In genomic region chr7:66591058-66591800, GRCh38 we compare ENCODE assay signal across 8 cellular contexts. TPM values are rescaled to one million over a fixed set of nuclear protein-coding genes. Genes with fewer than 3 reads are reported as not detected.
DNase-seq lines count a peak whose midpoint lies in the region; ATAC-seq and TF ChIP-seq lines count a peak whose summit lies in the region.
"Not testable (repeated sequence)": the region's sequence is repeated elsewhere in the genome, so short reads cannot be mapped to it uniquely, and the experiment has no call there.

No MANE protein-coding gene starts in this region.

- ATAC-seq in GM23338 (peak; percentile 33), IMR-90 (ENCODE audit: low read depth) (peak; percentile 24)

- H2AK9ac ChIP-seq in IMR-90 (replicated peaks; ENCODE audit: low read depth, low read length, poor library complexity): peak overlapping the region; percentile 97

- H3K27me3 Mint-ChIP-seq in CD8-positive, alpha-beta memory T cell; nephron progenitor cell (ENCODE audit: low read depth, poor library complexity): not testable (repeated sequence)
- H3K27me3 Mint-ChIP-seq in GM23338 (ENCODE audit: insufficient read depth, low read depth, poor library complexity): peaks cover 18% of the 10 kb centered on the region

- peaks cover 64% of the 10 kb centered on the region for H3K79me2 ChIP-seq in GM23338 (replicated peaks; ENCODE audit: insufficient read depth)
- peaks cover 60% of the 10 kb centered on the region for H3K79me2 ChIP-seq in mammary epithelial cell (ENCODE audit: insufficient read depth, low read length)

- 5% methylated on average over 19 of the region's 35 CpGs; no CpG with 5 or more reads in 1 of the 2 experiments for WGBS in IMR-90 (ENCODE audit: extremely low coverage in 2 of 2, insufficient read length in 1 of 2), 2 experiments
- 0% methylated on average over 17 of the region's 35 CpGs for WGBS in mammary epithelial cell (ENCODE audit: low coverage, missing lambda C conversion rate)

- peak overlapping the region; percentile 89 for H2BK5ac ChIP-seq in IMR-90 (ENCODE audit: low read depth, low read length, poor library complexity, severe bottlenecking)

- peak overlapping the region; percentile 88 for H3K14ac ChIP-seq in IMR-90 (replicated peaks; ENCODE audit: low read depth, low read length)

- intact Hi-C loops in IMR-90 (cut with micrococcal nuclease): not testable (repeated sequence)
- intact Hi-C loops in mammary epithelial cell (cut with micrococcal nuclease): loop anchor here (5.0 kb wide), 1 partner anchor 331 kb away; the partner anchor contains the start of gene TMEM248

- peak overlapping the region; percentile 89 for H3K9ac ChIP-seq in IMR-90 (ENCODE audit: low read depth, low read length)
- H3K9ac ChIP-seq in mammary epithelial cell (ENCODE audit: insufficient read depth, low read length): peak overlapping the region; percentile 96

- H3K4me2 ChIP-seq in GM23338: peak overlapping the region; percentile 96
- H3K4me2 ChIP-seq in IMR-90 (ENCODE audit: low read depth, low read length): peak overlapping the region; percentile 80
- peak overlapping the region; percentile 56 for H3K4me2 ChIP-seq in mammary epithelial cell (ENCODE audit: insufficient read depth, low read depth, low read length)

- TF ChIP-seq CTCF in GM23338 (conservative IDR thresholded peaks at IDR 0.05; ENCODE audit: low read depth in 2 of 2); IMR-90 (conservative IDR thresholded peaks at IDR 0.05; ENCODE audit: low read depth, low read length); WERI-Rb-1 (IDR thresholded peaks at IDR 0.05; ENCODE audit: low read depth, low read length); mammary epithelial cell (conservative IDR thresholded peaks at IDR 0.05 in 1 of 2, IDR thresholded peaks at IDR 0.05 in 1 of 2; ENCODE audit: extremely low read depth in 1 of 2, insufficient read depth in 1 of 2, low read depth in 1 of 2, low read length in 2 of 2); right atrium auricular region (IDR thresholded peaks at IDR 0.05); nephron progenitor cell (IDR thresholded peaks at IDR 0.05): not testable (repeated sequence)

- peaks cover 23% of the 10 kb centered on the region for H3K9me1 ChIP-seq in IMR-90 (ENCODE audit: insufficient read depth, low read length)

- H3K4ac ChIP-seq in IMR-90 (ENCODE audit: low read depth, low read length): peak overlapping the region; percentile 66

- H3K79me1 ChIP-seq in IMR-90 (ENCODE audit: low read depth in 1 of 2, low read length in 2 of 2): peaks cover 0 to 39% of the 10 kb centered on the region in 2 experiments; a peak in 3 of 4 replicates

- peak overlapping the region; percentile 85 for H2AK5ac ChIP-seq in IMR-90 (ENCODE audit: low read depth, low read length)

- TF ChIP-seq POLR2A in IMR-90 (IDR thresholded peaks at IDR 0.05; ENCODE audit: low read depth, low read length): peak; percentile 70

- not testable (repeated sequence) for H3K9me3 Mint-ChIP-seq in CD8-positive, alpha-beta memory T cell
- H3K9me3 Mint-ChIP-seq in GM23338 (peaks cover 39% of the 10 kb centered on the region), nephron progenitor cell (peaks cover 27% of the 10 kb centered on the region)

- not testable (repeated sequence) for H2BK120ac ChIP-seq in IMR-90 (ENCODE audit: low read depth, low read length)

- H3K9me3 ChIP-seq in CD8-positive, alpha-beta memory T cell (ENCODE audit: low read length); IMR-90 (ENCODE audit: control insufficient read depth, insufficient read depth, low read length); WERI-Rb-1 (ENCODE audit: severe bottlenecking); mammary epithelial cell (replicated peaks; ENCODE audit: insufficient read depth, low read length); right atrium auricular region: not testable (repeated sequence)

- peak overlapping the region; percentile 95 to 100 (median 97) for H3K4me3 Mint-ChIP-seq in CD8-positive, alpha-beta memory T cell
- H3K4me3 Mint-ChIP-seq in GM23338 (peak overlapping the region; percentile 92), nephron progenitor cell (peak overlapping the region; percentile 92)

- not testable (repeated sequence) for TF ChIP-seq RAD21 in IMR-90 (IDR thresholded peaks at IDR 0.05; ENCODE audit: low read length)

- peaks cover 18% of the 10 kb centered on the region for H3K4me1 ChIP-seq in CD8-positive, alpha-beta memory T cell (ENCODE audit: insufficient read depth, low read length)
- H3K4me1 ChIP-seq in GM23338 (ENCODE audit: insufficient read depth) (peaks cover 12% of the 10 kb centered on the region), mammary epithelial cell (ENCODE audit: insufficient read depth, low read length) (peaks cover 16% of the 10 kb centered on the region), right atrium auricular region (peaks cover 0 to 15% of the 10 kb centered on the region in 2 donors)
- not testable (repeated sequence) for H3K4me1 ChIP-seq in IMR-90 (ENCODE audit: control insufficient read depth, insufficient read depth, low read length)

- peak overlapping the region; percentile 25 for H4K5ac ChIP-seq in IMR-90 (ENCODE audit: low read depth, low read length)

- peak overlapping the region; percentile 71 for H4K91ac ChIP-seq in IMR-90 (ENCODE audit: insufficient read depth, low read depth, low read length)

- H2BK15ac ChIP-seq in IMR-90 (ENCODE audit: low read depth, low read length): not testable (repeated sequence)

- peak overlapping the region; percentile 66 for H3K4me3 ChIP-seq in CD8-positive, alpha-beta memory T cell (ENCODE audit: low read length)
- H3K4me3 ChIP-seq in GM23338 (peak overlapping the region; percentile 98), IMR-90 (ENCODE audit: insufficient read depth, low read depth, low read length) (peak overlapping the region; percentile 76), WERI-Rb-1 (ENCODE audit: low read depth, low read length) (peak overlapping the region; percentile 97), mammary epithelial cell (replicated peaks in 1 of 3; ENCODE audit: insufficient read depth in 1 of 3, low read depth in 2 of 3, low read length in 3 of 3) (peak overlapping the region; percentile 71 to 96 (median 94)), right atrium auricular region (peak overlapping the region; percentile 87 to 94)

- in situ Hi-C loops in IMR-90 (cut with MboI; ENCODE audit: low sequenced_read_pairs); mammary epithelial cell (cut with MboI; ENCODE audit: low sequenced_read_pairs in 2 of 2): not testable (repeated sequence)

- POLR2A ChIA-PET in CD8-positive, alpha-beta memory T cell (lab: Charles Lee): interaction anchor here (1.0 kb wide), 1 partner anchor 63 kb away, joined by 4 read pairs; no protein-coding TSS in a partner anchor
- POLR2A ChIA-PET in IMR-90 (lab: Charles Lee; ENCODE audit: unreplicated experiment): not testable (repeated sequence)

- peak overlapping the region in 1 of 2 experiments; percentile 61; a peak in 1 of 4 replicates for H4K8ac ChIP-seq in IMR-90 (ENCODE audit: low read depth in 2 of 2, low read length in 2 of 2)

- DNase-seq in CD8-positive, alpha-beta memory T cell: peak in 4 of 5 donors; percentile 2 to 49 (median 14)
- peak; percentile 13 for DNase-seq in GM23338 (ENCODE audit: low spot score)
- DNase-seq in IMR-90; right atrium auricular region (ENCODE audit: low spot score); nephron progenitor cell: not testable (repeated sequence)
- peak; percentile 17 for DNase-seq in WERI-Rb-1
- DNase-seq in mammary epithelial cell: peak; percentile 11
- peak; percentile 11 for DNase-seq in stromal cell of bone marrow (ENCODE audit: low read depth)

- not testable (repeated sequence) for H3K9me2 ChIP-seq in GM23338 (ENCODE audit: insufficient read depth)

- H3K56ac ChIP-seq in IMR-90 (ENCODE audit: extremely low read depth, insufficient read depth, low read length): peak overlapping the region; percentile 68

- dilution Hi-C loops in IMR-90 (cut with HindIII; ENCODE audit: low sequenced_read_pairs, unreplicated experiment); mammary epithelial cell (cut with HindIII; ENCODE audit: low sequenced_read_pairs): not testable (repeated sequence)

- H3F3A ChIP-seq in GM23338 (replicated peaks; ENCODE audit: low read depth): 0 out of 2 replicates have a peak, but pooled peaks cover 10% of the 10 kb centered on the region

- H4K20me1 ChIP-seq in GM23338 (replicated peaks; ENCODE audit: insufficient read depth) (peaks cover 12% of the 10 kb centered on the region; the same call in 1 of the 2 replicates), IMR-90 (ENCODE audit: insufficient read depth, low read length) (peaks cover 49% of the 10 kb centered on the region)
- H4K20me1 ChIP-seq in mammary epithelial cell (ENCODE audit: insufficient read depth, low read length): not testable (repeated sequence)

- H2AFZ ChIP-seq in GM23338: 0 out of 2 replicates have a peak overlapping the region, but pooled peaks have one; percentile 59
- H2AFZ ChIP-seq in IMR-90 (replicated peaks; ENCODE audit: low read length, poor library complexity): peak overlapping the region; percentile 90
- H2AFZ ChIP-seq in mammary epithelial cell (ENCODE audit: low read depth, low read length): peak overlapping the region; percentile 84

- H2BK20ac ChIP-seq in IMR-90 (ENCODE audit: low read depth, low read length): not testable (repeated sequence)

- H3K27ac ChIP-seq in CD8-positive, alpha-beta memory T cell (ENCODE audit: low read depth, low read length): peak overlapping the region; percentile 86
- H3K27ac ChIP-seq in GM23338 (ENCODE audit: low read depth): peak overlapping the region; percentile 81
- peak overlapping the region; percentile 96 for H3K27ac ChIP-seq in IMR-90 (ENCODE audit: insufficient read depth, low read length)
- peak overlapping the region; percentile 91 for H3K27ac ChIP-seq in WERI-Rb-1
- peak overlapping the region; percentile 92 for H3K27ac ChIP-seq in mammary epithelial cell (ENCODE audit: insufficient read depth, low read depth, low read length)
- H3K27ac ChIP-seq in right atrium auricular region: peak overlapping the region; percentile 93 to 96

- peak overlapping the region; percentile 82 to 99 (median 96) for H3K27ac Mint-ChIP-seq in CD8-positive, alpha-beta memory T cell
- peak overlapping the region; percentile 86 for H3K27ac Mint-ChIP-seq in GM23338
- H3K27ac Mint-ChIP-seq in nephron progenitor cell: peak overlapping the region; percentile 89

- not testable (repeated sequence) for H3K27me3 ChIP-seq in CD8-positive, alpha-beta memory T cell (ENCODE audit: insufficient read depth, low read length, poor library complexity, severe bottlenecking); GM23338 (ENCODE audit: insufficient read depth); IMR-90 (ENCODE audit: control insufficient read depth, insufficient read depth, low read length); WERI-Rb-1 (ENCODE audit: insufficient read depth, low read depth, severe bottlenecking); mammary epithelial cell (ENCODE audit: insufficient read depth, low read length); right atrium auricular region

- BruUV-seq in IMR-90 (replicated peaks; lab: Mats Ljungman, UMichigan) (TSS peak; percentile 14), mammary epithelial cell (replicated peaks; lab: Mats Ljungman, UMichigan) (TSS peak; percentile 94)

- peak overlapping the region; percentile 39; the same call in 1 of the 2 replicates for H3K23ac ChIP-seq in IMR-90 (ENCODE audit: low read depth, low read length)

- not testable (repeated sequence) for H3K36me3 ChIP-seq in CD8-positive, alpha-beta memory T cell (ENCODE audit: insufficient read depth, low read length); GM23338 (ENCODE audit: insufficient read depth); IMR-90 (ENCODE audit: control insufficient read depth, insufficient read depth, low read length); WERI-Rb-1; mammary epithelial cell (ENCODE audit: insufficient read depth, low read length); right atrium auricular region

- H3K18ac ChIP-seq in IMR-90 (ENCODE audit: low read depth, low read length): peak overlapping the region; percentile 61

- peaks cover 0 to 11% (median 0%) of the 10 kb centered on the region in 3 donors for H3K36me3 Mint-ChIP-seq in CD8-positive, alpha-beta memory T cell
- H3K36me3 Mint-ChIP-seq in GM23338 (ENCODE audit: low read depth): peaks cover 32% of the 10 kb centered on the region
- H3K36me3 Mint-ChIP-seq in nephron progenitor cell (ENCODE audit: low read depth): peaks cover 15% of the 10 kb centered on the region

- CTCF ChIA-PET in CD8-positive, alpha-beta memory T cell (lab: Charles Lee); IMR-90 (lab: Yijun Ruan, JAX); mammary epithelial cell (lab: Charles Lee; ENCODE audit: low non-redundant PET): not testable (repeated sequence)

- peaks cover 51 to 70% (median 59%) of the 10 kb centered on the region in 3 donors for H3K4me1 Mint-ChIP-seq in CD8-positive, alpha-beta memory T cell
- H3K4me1 Mint-ChIP-seq in GM23338: peaks cover 18% of the 10 kb centered on the region
- peaks cover 31% of the 10 kb centered on the region for H3K4me1 Mint-ChIP-seq in nephron progenitor cell

RNA-seq across cellular contexts. Expression of gene KCTD7, which starts 37.5 kb away (rescaled TPM):
- total RNA-seq in CD8-positive, alpha-beta memory T cell: 10 to 100 TPM; 11.6 to 12.5 TPM
- 17.1 TPM for polyA plus RNA-seq in CD8-positive, alpha-beta memory T cell
- total RNA-seq in GM23338 (2014; rRNA removed; shearing (Covaris generic)): 19.8 and 21.0 TPM in 2 replicates
- polyA plus RNA-seq in GM23338 (2016; fragmentation: Nextera tagmentation; extraction: Ambion mirVana) (3.7 and 3.8 TPM in 2 replicates), IMR-90 (2012; rRNA removed) (11.3 and 12.8 TPM in 2 replicates), mammary epithelial cell (4.3 TPM)
- total RNA-seq in IMR-90 (2012; rRNA removed) (6.1 TPM in 2 replicates), mammary epithelial cell (1 to 10 TPM; 3.6 to 7.3 TPM), right atrium auricular region (1 to 10 TPM; 8.6 to 10.0 TPM)
- polyA plus RNA-seq in IMR-90 (2012; cell fraction: cytosol; rRNA removed): 8.9 and 12.4 TPM in 2 replicates
- polyA plus RNA-seq in IMR-90 (2012; cell fraction: nucleus; rRNA removed; ENCODE audit: low replicate concordance): 40.0 and 52.6 TPM in 2 replicates
- polyA minus RNA-seq in mammary epithelial cell: 2.9 TPM
